8 cellular contexts compared by ENCODE assay signal in the genomic region with DNA sequence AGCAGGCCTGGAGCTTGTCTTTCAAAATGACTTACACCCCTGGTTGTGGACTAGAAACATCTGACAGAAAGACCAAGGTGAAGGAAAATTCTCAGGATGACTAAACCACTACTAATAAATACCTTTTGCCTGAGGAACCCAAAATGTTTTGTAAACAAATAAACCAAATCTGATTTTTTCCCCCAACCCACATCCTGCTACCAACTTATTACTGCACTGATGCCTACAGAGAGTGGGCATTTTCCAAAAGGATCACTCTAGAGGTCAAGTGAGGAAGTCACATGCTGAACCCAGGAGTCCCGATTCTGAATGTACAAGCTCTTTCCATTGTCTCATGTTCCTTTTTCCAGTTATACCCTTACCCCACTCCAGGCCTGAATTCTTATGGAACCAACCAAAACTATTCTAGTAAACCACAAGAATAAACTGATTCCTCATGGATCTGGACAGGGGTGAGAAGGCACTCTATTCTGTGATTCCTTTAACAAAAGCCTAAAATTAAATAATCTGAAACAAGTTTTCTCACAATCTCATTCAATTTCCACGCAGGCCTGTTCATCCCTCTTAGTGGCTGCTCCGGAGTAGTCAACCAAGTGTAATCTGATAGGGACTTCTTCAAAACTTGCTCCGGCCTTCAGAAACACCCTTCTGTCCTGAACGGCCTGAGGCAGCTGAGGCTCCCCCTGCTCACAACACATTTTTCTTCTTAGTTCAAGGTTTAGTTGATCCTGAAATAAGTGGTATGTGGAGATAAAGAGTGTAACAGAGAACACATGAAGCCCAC. TPM values are rescaled to one million over a fixed set of nuclear protein-coding genes. Genes with fewer than 3 reads are reported as not detected.
A peak's percentile ranks its signal among the peaks of the same experiment; 100 is the strongest.
DNase-seq lines count a peak whose midpoint lies in the region; ATAC-seq and TF ChIP-seq lines count a peak whose summit lies in the region.

No MANE protein-coding gene starts in this region.

- H3K9me2 ChIP-seq in OCI-LY7 (ENCODE audit: insufficient read depth, low read length): no peaks in the 10 kb centered on the region

- H3K79me2 ChIP-seq in DND-41 (ENCODE audit: insufficient read depth, low read length) (peaks cover 40% of the 10 kb centered on the region), OCI-LY7 (ENCODE audit: insufficient read depth, low read depth, low read length) (peaks cover 17% of the 10 kb centered on the region)

- POLR2A ChIA-PET in OCI-LY7 (lab: Charles Lee): interaction anchor here (1.0 to 2.8 kb wide), 2 partner anchors 9 to 136 kb away, joined by 4 to 11 read pairs; a partner anchor contains a TSS

- H3K36me3 ChIP-seq in DND-41 (ENCODE audit: insufficient read depth, low read length) (peaks cover 34% of the 10 kb centered on the region), OCI-LY7 (ENCODE audit: insufficient read depth, low read length) (peaks cover 35% of the 10 kb centered on the region), ovary (no peaks in the 10 kb centered on the region)

- peak overlapping the region; percentile 83 to 94 for H3K4me3 Mint-ChIP-seq in effector memory CD8-positive, alpha-beta T cell

- ATAC-seq in DND-41 (ENCODE audit: insufficient read depth, low read depth): no peak
- ATAC-seq in effector memory CD8-positive, alpha-beta T cell (replicated peaks): no peak
- no peak for ATAC-seq in GM18870 (IDR thresholded peaks at IDR 0.05; ENCODE audit: unreplicated experiment)

- peak overlapping the region; percentile 78 for H3K9ac ChIP-seq in DND-41 (ENCODE audit: low read depth, low read length)

- no peak for TF ChIP-seq EP300 in ovary (IDR thresholded peaks at IDR 0.05)

- BruUV-seq in OCI-LY7 (replicated peaks; lab: Mats Ljungman, UMichigan): TSS peak; percentile 71

- H2AFZ ChIP-seq in DND-41 (ENCODE audit: low read depth, low read length) (no peak overlapping the region), OCI-LY7 (ENCODE audit: low read length) (no peak overlapping the region)

- H3K4me2 ChIP-seq in DND-41 (ENCODE audit: insufficient read depth, low read length) (peak overlapping the region; percentile 88), OCI-LY7 (ENCODE audit: low read length) (peak overlapping the region; percentile 90)

- DNase-seq in DND-41 (no peak), OCI-LY7 (ENCODE audit: low spot score) (no peak), ovary (no peak), NCI-H1694 treated with DMSO at 0.1 percent for 48 hours (lab: John Stamatoyannopoulos, UW) (no peak), anterior cingulate cortex (lab: John Stamatoyannopoulos, UW) (no peak), RPMI8226 (no peak)
- DNase-seq in effector memory CD8-positive, alpha-beta T cell: no peak

- H4K20me1 ChIP-seq in DND-41 (ENCODE audit: insufficient read depth, low read length): peaks cover 6% of the 10 kb centered on the region; the same call in 1 of the 2 replicates
- no peaks in the 10 kb centered on the region for H4K20me1 ChIP-seq in OCI-LY7 (ENCODE audit: insufficient read depth, low read length)

- H3K27me3 ChIP-seq in DND-41 (ENCODE audit: insufficient read depth, low read length, poor library complexity): no peaks in the 10 kb centered on the region
- H3K27me3 ChIP-seq in ovary: no peaks in the 10 kb centered on the region

- H3K27ac ChIP-seq in DND-41 (ENCODE audit: low read length) (peak overlapping the region; percentile 89), OCI-LY7 (ENCODE audit: low read depth, low read length, poor library complexity, severe bottlenecking) (no peak overlapping the region), ovary (peak overlapping the region in 1 of 2 donors; percentile 89)

- TF ChIP-seq CTCF in DND-41 (IDR thresholded peaks at IDR 0.05; ENCODE audit: borderline replicate concordance, extremely low read depth, low read length, poor library complexity, severe bottlenecking) (no peak), OCI-LY7 (conservative IDR thresholded peaks at IDR 0.05; ENCODE audit: low read length) (no peak; the same call in 1 of the 2 replicates), ovary (IDR thresholded peaks at IDR 0.05) (no peak)

- no peaks in the 10 kb centered on the region for H3K27me3 Mint-ChIP-seq in effector memory CD8-positive, alpha-beta T cell

- H3K4me1 ChIP-seq in DND-41 (ENCODE audit: insufficient read depth, low read length) (peaks cover 30% of the 10 kb centered on the region), OCI-LY7 (ENCODE audit: insufficient read depth, low read length, poor library complexity, severe bottlenecking) (peaks cover 23% of the 10 kb centered on the region), ovary (ENCODE audit: insufficient read depth) (peaks cover 3% of the 10 kb centered on the region)

- no peak for TF ChIP-seq POLR2A in ovary (IDR thresholded peaks at IDR 0.05)

- no peaks in the 10 kb centered on the region for H3K9me3 ChIP-seq in DND-41 (ENCODE audit: insufficient read depth, low read length, severe bottlenecking)
- no peaks in the 10 kb centered on the region for H3K9me3 ChIP-seq in OCI-LY7 (ENCODE audit: low read length)
- H3K9me3 ChIP-seq in ovary: no peaks in the 10 kb centered on the region

- H3K36me3 Mint-ChIP-seq in effector memory CD8-positive, alpha-beta T cell (ENCODE audit: insufficient read depth): peaks cover 36% of the 10 kb centered on the region

- peak overlapping the region; percentile 95 to 96 for H3K27ac Mint-ChIP-seq in effector memory CD8-positive, alpha-beta T cell

- peaks cover 36 to 48% of the 10 kb centered on the region in 2 donors for H3K4me1 Mint-ChIP-seq in effector memory CD8-positive, alpha-beta T cell (ENCODE audit: low read depth in 2 of 2)

- intact Hi-C loops in OCI-LY7 (cut with micrococcal nuclease; ENCODE audit: unreplicated experiment) (loop anchor here (5.0 kb wide), 1 partner anchor 44 kb away; a partner anchor contains a TSS), ovary (cut with DNase I) (loop anchor here in 1 of 4 donors (10.0 kb wide), 1 partner anchor 131 kb away; a partner anchor contains a TSS)

- CTCF ChIA-PET in OCI-LY7 (lab: Charles Lee; ENCODE audit: unreplicated experiment): no interaction called here

- peak overlapping the region; percentile 55 to 66; a peak in 3 of 4 replicates for H3K4me3 ChIP-seq in DND-41 (ENCODE audit: low read depth in 1 of 2, low read length in 2 of 2)
- peak overlapping the region; percentile 74 for H3K4me3 ChIP-seq in OCI-LY7 (ENCODE audit: low read depth, low read length, poor library complexity, severe bottlenecking)
- H3K4me3 ChIP-seq in ovary: peak overlapping the region; percentile 94

- WGBS in ovary, 3 donors: 7 to 10% (median 8%) methylated on average over 5 of the region's 5 CpGs

- no peaks in the 10 kb centered on the region for H3K9me3 Mint-ChIP-seq in effector memory CD8-positive, alpha-beta T cell

RNA-seq across cellular contexts. Expression of a gene that starts 1.4 kb away (rescaled TPM):
- total RNA-seq in OCI-LY7 (2014; rRNA removed; shearing (Covaris generic)): 36.9 and 38.0 TPM in 2 replicates
- total RNA-seq in OCI-LY7 (2022) (50.6 and 60.4 TPM in 2 replicates), ovary (10 to 100 TPM; 39.8 to 88.9 (median 63.8) TPM)
- polyA plus RNA-seq in ovary: 10 to 100 TPM; 40.4 to 65.1 TPM

RNA-seq across cellular contexts. Expression of a gene that starts 21.2 kb away (rescaled TPM):
- 99.7 and 122 TPM in 2 replicates for total RNA-seq in OCI-LY7 (2014; rRNA removed; shearing (Covaris generic))
- total RNA-seq in OCI-LY7 (2022) (115 and 131 TPM in 2 replicates), ovary (10 to 100 TPM; 11.8 to 27.9 (median 22.6) TPM)
- polyA plus RNA-seq in ovary: 10 to 100 TPM; 12.1 to 38.7 TPM

RNA-seq across cellular contexts. Expression of a gene that starts 43.7 kb away (rescaled TPM):
- 18.0 and 20.9 TPM in 2 replicates for total RNA-seq in OCI-LY7 (2014; rRNA removed; shearing (Covaris generic))
- total RNA-seq in OCI-LY7 (2022) (31.6 and 31.7 TPM in 2 replicates), ovary (10 to 100 TPM; 20.6 to 37.2 (median 27.6) TPM)
- polyA plus RNA-seq in ovary: 10 to 100 TPM in 1 of 2 donors, 1 to 10 TPM in 1; 6.4 to 16.3 TPM

RNA-seq across cellular contexts. Expression of a gene that starts 46.7 kb away (rescaled TPM):
- total RNA-seq in OCI-LY7 (2014; rRNA removed; shearing (Covaris generic)): not detected in 2 replicates
- total RNA-seq in OCI-LY7 (2022) (not detected in 2 replicates), ovary (100 to 1,000 TPM in 1 of 7 donors, 10 to 100 TPM in 6; 29.6 to 117 (median 87.3) TPM)
- polyA plus RNA-seq in ovary: 10 to 100 TPM; 49.2 to 65.7 TPM
